In the genomic region with DNA sequence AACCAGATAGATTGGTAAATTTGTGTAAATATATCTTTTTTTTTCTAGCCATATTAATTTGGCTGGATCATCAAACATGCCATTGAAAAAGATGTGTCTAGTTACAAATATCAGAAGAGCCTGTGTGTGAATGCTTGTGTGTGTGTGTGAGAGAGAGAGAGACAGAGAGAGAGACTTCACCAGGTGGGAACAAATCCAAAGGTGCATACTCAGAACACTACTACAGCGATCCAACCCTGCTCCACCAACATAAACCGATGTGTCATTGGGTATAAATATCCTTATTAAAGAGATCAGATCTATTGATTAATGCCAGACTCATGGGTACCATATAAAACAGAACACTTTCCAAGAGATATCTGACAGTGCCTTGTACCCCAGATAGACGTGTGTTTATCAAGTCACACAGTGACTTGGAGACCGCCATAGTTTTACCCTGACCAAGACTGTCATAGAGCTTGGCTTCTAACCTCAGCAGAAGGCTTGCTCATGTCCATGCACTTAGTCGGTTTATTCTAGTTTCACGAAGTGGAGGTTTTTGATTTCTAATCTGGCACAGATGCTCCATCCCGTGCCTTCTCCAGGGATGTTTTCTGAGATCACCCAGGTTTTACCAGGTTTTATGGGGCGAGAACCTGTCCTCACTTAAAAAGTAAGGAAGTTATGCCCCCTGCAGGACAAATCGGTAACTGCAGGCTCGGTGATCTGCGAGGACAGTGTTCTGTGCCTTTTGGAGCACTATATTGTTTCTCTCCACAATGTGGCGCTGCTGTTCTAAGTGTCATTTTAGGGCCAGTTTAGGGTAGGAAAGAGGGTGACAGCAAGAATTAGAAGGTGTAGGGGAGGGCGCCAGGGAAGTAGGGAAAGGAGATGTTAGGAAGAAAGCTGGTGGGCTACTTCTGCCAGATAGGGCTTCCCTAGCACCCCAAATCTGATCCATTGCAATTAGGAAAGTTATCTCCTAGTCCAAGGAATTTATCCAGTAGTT, we compare ENCODE assay signal across 1 cellular context.
TF ChIP-seq lines count a peak whose summit lies in the region.

No MANE protein-coding gene starts in this region.

TF ChIP-seq in K562, 482 proteins besides CTCF, POLR2A, EP300 and RAD21 (continued from another document):
- TF ChIP-seq, protein P1, sequence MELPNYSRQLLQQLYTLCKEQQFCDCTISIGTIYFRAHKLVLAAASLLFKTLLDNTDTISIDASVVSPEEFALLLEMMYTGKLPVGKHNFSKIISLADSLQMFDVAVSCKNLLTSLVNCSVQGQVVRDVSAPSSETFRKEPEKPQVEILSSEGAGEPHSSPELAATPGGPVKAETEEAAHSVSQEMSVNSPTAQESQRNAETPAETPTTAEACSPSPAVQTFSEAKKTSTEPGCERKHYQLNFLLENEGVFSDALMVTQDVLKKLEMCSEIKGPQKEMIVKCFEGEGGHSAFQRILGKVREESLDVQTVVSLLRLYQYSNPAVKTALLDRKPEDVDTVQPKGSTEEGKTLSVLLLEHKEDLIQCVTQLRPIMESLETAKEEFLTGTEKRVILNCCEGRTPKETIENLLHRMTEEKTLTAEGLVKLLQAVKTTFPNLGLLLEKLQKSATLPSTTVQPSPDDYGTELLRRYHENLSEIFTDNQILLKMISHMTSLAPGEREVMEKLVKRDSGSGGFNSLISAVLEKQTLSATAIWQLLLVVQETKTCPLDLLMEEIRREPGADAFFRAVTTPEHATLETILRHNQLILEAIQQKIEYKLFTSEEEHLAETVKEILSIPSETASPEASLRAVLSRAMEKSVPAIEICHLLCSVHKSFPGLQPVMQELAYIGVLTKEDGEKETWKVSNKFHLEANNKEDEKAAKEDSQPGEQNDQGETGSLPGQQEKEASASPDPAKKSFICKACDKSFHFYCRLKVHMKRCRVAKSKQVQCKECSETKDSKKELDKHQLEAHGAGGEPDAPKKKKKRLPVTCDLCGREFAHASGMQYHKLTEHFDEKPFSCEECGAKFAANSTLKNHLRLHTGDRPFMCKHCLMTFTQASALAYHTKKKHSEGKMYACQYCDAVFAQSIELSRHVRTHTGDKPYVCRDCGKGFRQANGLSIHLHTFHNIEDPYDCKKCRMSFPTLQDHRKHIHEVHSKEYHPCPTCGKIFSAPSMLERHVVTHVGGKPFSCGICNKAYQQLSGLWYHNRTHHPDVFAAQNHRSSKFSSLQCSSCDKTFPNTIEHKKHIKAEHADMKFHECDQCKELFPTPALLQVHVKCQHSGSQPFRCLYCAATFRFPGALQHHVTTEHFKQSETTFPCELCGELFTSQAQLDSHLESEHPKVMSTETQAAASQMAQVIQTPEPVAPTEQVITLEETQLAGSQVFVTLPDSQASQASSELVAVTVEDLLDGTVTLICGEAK (IDR thresholded peaks at IDR 0.05): no peak
- TF ChIP-seq, protein P1 (CRISPR knock-in tag; IDR thresholded peaks at IDR 0.05): no peak
- no peak for TF ChIP-seq SMARCC2 (IDR thresholded peaks at IDR 0.05; ENCODE audit: low read depth)
- TF ChIP-seq STAG1 (CRISPR knock-in tag; IDR thresholded peaks at IDR 0.05; ENCODE audit: borderline replicate concordance): peak; percentile 88
TF ChIP-seq in K562: peak in this region for 29.
